21 cellular contexts compared by ENCODE assay signal in genomic region chr18:377088-377487, GRCh38.
DNase-seq lines count a peak whose midpoint lies in the region; ATAC-seq and TF ChIP-seq lines count a peak whose summit lies in the region.
"Had no signal": no experiment of that assay in that cellular context is flagged by ENCODE, and none has a peak within 500 bp of the region (broad histone marks: within the 10 kb centered on the region; RNA-seq: fewer than 3 reads in every experiment).

No MANE protein-coding gene starts in this region.

- H3K4me1 ChIP-seq in rectal smooth muscle tissue (ENCODE audit: control insufficient read depth, insufficient read depth, low read length) (peaks cover 28% of the 10 kb centered on the region), right lobe of liver (no peaks in the 10 kb centered on the region)
- H3K4me1 ChIP-seq: foreskin keratinocyte had no signal

- ATAC-seq in right lobe of liver (no peak), HG02798 (IDR thresholded peaks at IDR 0.05; ENCODE audit: poor library complexity, unreplicated experiment) (no peak)
- ATAC-seq: foreskin keratinocyte had no signal

- H3K9me3 ChIP-seq in SK-N-MC (ENCODE audit: low read depth, low read length): no peaks in the 10 kb centered on the region
- no peaks in the 10 kb centered on the region for H3K9me3 ChIP-seq in right lobe of liver
- H3K9me3 ChIP-seq: spleen, upper lobe of left lung had no signal

- no peaks in the 10 kb centered on the region for H3K27me3 ChIP-seq in rectal smooth muscle tissue (ENCODE audit: control insufficient read depth, insufficient read depth, low read length)
- no peaks in the 10 kb centered on the region for H3K27me3 ChIP-seq in right lobe of liver
- H3K27me3 ChIP-seq: foreskin keratinocyte, spleen, upper lobe of left lung had no signal

- H3K4me3 ChIP-seq in SK-N-MC (peak overlapping the region; percentile 9; the same call in 1 of the 2 replicates), foreskin fibroblast (ENCODE audit: low read depth in 1 of 2, low read length in 2 of 2) (no peak overlapping the region), rectal smooth muscle tissue (ENCODE audit: low read length) (no peak overlapping the region), right lobe of liver (no peak overlapping the region)
- H3K4me3 ChIP-seq: GM23248, spleen, upper lobe of left lung had no signal

- H3K27ac ChIP-seq in SK-N-MC (0 out of 2 replicates have a peak overlapping the region, but pooled peaks have one; percentile 45), rectal smooth muscle tissue (ENCODE audit: low read depth, low read length) (peak overlapping the region; percentile 7), right lobe of liver (no peak overlapping the region)
- H3K27ac ChIP-seq: foreskin keratinocyte, GM23248, spleen had no signal

- peak; percentile 58 for DNase-seq in ELF-1 (ENCODE audit: low read depth, low spot score)
- DNase-seq in SK-N-MC (ENCODE audit: low read depth, low spot score): no peak
- peak; percentile 18 to 68 for DNase-seq in foreskin fibroblast
- no peak for DNase-seq in right lobe of liver
- no peak for DNase-seq in activated T-cell treated with anti-CD3 and anti-CD28 coated beads, Interleukin-2, amount 50 U/mL, for 48 hours
- DNase-seq: activated CD4-positive, alpha-beta T cell treated with anti-CD3 and anti-CD28 coated beads for 48 hours; activated CD8-positive, alpha-beta memory T cell treated with anti-CD3 and anti-CD28 coated beads for 24 hours; activated gamma-delta T cell; CD4-positive, alpha-beta T cell; effector memory CD4-positive, alpha-beta T cell; erythroblast; foreskin keratinocyte; GM23248; IMR-90; mesendoderm; spleen; stimulated activated CD4-positive, alpha-beta T cell treated with anti-CD3 and anti-CD28 coated beads, Interleukin-4, amount 100 ng/mL, for 1 hour; T-helper 2 cell; upper lobe of left lung had no signal

- no peak overlapping the region for H3K9ac ChIP-seq in SK-N-MC (ENCODE audit: insufficient read length)
- H3K9ac ChIP-seq in rectal smooth muscle tissue (ENCODE audit: low read length): no peak overlapping the region
- H3K9ac ChIP-seq: GM23248 had no signal

- no peaks in the 10 kb centered on the region for H3K36me3 ChIP-seq in SK-N-MC (ENCODE audit: insufficient read depth, low read length)
- no peaks in the 10 kb centered on the region for H3K36me3 ChIP-seq in rectal smooth muscle tissue (ENCODE audit: control insufficient read depth, insufficient read depth, low read length)
- H3K36me3 ChIP-seq in right lobe of liver: no peaks in the 10 kb centered on the region
- H3K36me3 ChIP-seq: spleen, upper lobe of left lung had no signal

- no peak for TF ChIP-seq CTCF in foreskin fibroblast (IDR thresholded peaks at IDR 0.05; ENCODE audit: low read depth, low read length)
- no peak for TF ChIP-seq CTCF in right lobe of liver (IDR thresholded peaks at IDR 0.05)

- TF ChIP-seq POLR2A in right lobe of liver (IDR thresholded peaks at IDR 0.05): no peak

- WGBS in right lobe of liver (ENCODE audit: insufficient coverage, low coverage, low lambda C conversion rate, missing lambda C conversion rate): no CpG with 5 or more reads among the region's 10 CpGs

- intact Hi-C loops in right lobe of liver (cut with DNase I): no loop called here

Comparison
In these comparisons a context has a peak if more than half of its experiments do, and no peak if none do; other contexts are left out.
1. DNase-seq: peak in ELF-1 (single experiment) and foreskin fibroblast (2 of 2); none in SK-N-MC (single experiment), right lobe of liver (0 of 3) and activated T-cell treated with anti-CD3 and anti-CD28 coated beads, Interleukin-2, amount 50 U/mL, for 48 hours (0 of 2).
2. H3K27ac ChIP-seq: peak in SK-N-MC (single experiment) and rectal smooth muscle tissue (single experiment); none in right lobe of liver (0 of 3).